8 cellular contexts compared by ENCODE assay signal in the genomic region with DNA sequence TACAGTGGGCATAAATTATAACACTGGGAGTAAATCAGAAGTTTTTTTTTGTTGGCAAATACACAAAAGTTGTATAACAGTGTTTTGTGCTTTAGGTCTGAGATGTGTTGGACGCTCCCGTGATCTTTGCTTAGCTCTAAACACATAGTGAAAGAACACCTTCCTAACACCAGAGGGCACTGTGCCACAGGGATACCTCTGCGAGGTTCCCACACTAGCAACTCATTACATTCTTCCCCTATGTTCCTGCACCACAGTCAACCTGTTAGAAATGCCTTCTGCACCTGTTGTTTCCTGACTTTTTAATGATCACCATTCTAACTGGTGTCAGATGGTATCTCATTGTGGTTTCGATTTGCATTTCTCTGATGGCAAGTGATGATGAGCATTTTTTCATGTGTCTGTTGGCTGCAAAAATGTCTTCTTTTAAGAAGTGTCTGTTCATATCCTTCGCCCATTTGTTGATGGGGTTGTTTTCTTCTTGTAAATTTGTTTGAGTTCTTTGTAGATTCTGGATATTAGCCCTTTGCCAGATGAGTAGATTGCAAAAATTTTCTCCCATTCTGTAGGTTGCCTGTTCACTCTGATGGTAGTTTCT. TPM values are rescaled to one million over a fixed set of nuclear protein-coding genes. Genes with fewer than 3 reads are reported as not detected.
A peak's percentile ranks its signal among the peaks of the same experiment; 100 is the strongest.
DNase-seq lines count a peak whose midpoint lies in the region; ATAC-seq and TF ChIP-seq lines count a peak whose summit lies in the region.
"Not testable (repeated sequence)": the region's sequence is repeated elsewhere in the genome, so short reads cannot be mapped to it uniquely, and the experiment has no call there.

No MANE protein-coding gene starts in this region.

- POLR2A ChIA-PET in activated CD4-positive, alpha-beta memory T cell treated with anti-CD3 and anti-CD28 coated beads for 36 hours (lab: Charles Lee): not testable (repeated sequence)

- DNase-seq in DMS153 (lab: John Stamatoyannopoulos, UW) (peak; percentile 62), HS-27A (ENCODE audit: low read depth) (peak; percentile 51), NCI-H82 treated with DMSO at 0.1 percent for 48 hours (lab: John Stamatoyannopoulos, UW; ENCODE audit: unreplicated experiment) (peak; percentile 33), dorsolateral prefrontal cortex (peak in 8 of 10 donors; percentile 49 to 78 (median 63)), lung (ENCODE audit: low spot score) (peak; percentile 68)
- DNase-seq in activated CD4-positive, alpha-beta memory T cell treated with anti-CD3 and anti-CD28 coated beads for 36 hours: peak; percentile 76
- DNase-seq in stimulated activated CD8-positive, alpha-beta memory T cell treated with anti-CD3 and anti-CD28 coated beads, Interleukin-2, amount 100 ng/mL, for 1 hour (ENCODE audit: low read depth in 2 of 2): peak; percentile 23 to 41

- not testable (repeated sequence) for H3K4me1 ChIP-seq in lung (ENCODE audit: control insufficient read depth in 2 of 2, insufficient read depth in 2 of 2, low read length in 2 of 2)

- not testable (repeated sequence) for H3K27ac Mint-ChIP-seq in activated CD4-positive, alpha-beta memory T cell treated with anti-CD3 and anti-CD28 coated beads for 36 hours

- TF ChIP-seq CTCF in dorsolateral prefrontal cortex (IDR thresholded peaks at IDR 0.05 in 54 of 56, conservative IDR thresholded peaks at IDR 0.05 in 2 of 56; ENCODE audit: low read depth in 1 of 56, partially characterized antibody in 56 of 56): peak; percentile 49 to 92 (median 79)
- peak; percentile 77 for TF ChIP-seq CTCF in lung (IDR thresholded peaks at IDR 0.05; ENCODE audit: control extremely low read depth, extremely low read depth)

- ATAC-seq in GM21515 (IDR thresholded peaks at IDR 0.05; ENCODE audit: unreplicated experiment): peak; percentile 45
- not testable (repeated sequence) for ATAC-seq in lung (ENCODE audit: insufficient read depth, low FRiP score)

- H3K27me3 ChIP-seq in dorsolateral prefrontal cortex; lung (ENCODE audit: control insufficient read depth, insufficient read depth): not testable (repeated sequence)

- not testable (repeated sequence) for H3K36me3 Mint-ChIP-seq in activated CD4-positive, alpha-beta memory T cell treated with anti-CD3 and anti-CD28 coated beads for 36 hours

- H3K4me3 Mint-ChIP-seq in activated CD4-positive, alpha-beta memory T cell treated with anti-CD3 and anti-CD28 coated beads for 36 hours: not testable (repeated sequence)

- peak overlapping the region in 3 of 59 donors; percentile 8 to 15 (median 15) for H3K4me3 ChIP-seq in dorsolateral prefrontal cortex
- H3K4me3 ChIP-seq in lung: not testable (repeated sequence)

- H3K27ac ChIP-seq in dorsolateral prefrontal cortex; lung (ENCODE audit: low read depth in 1 of 2, low read length in 1 of 2): not testable (repeated sequence)

- not testable (repeated sequence) for H3K4me1 Mint-ChIP-seq in activated CD4-positive, alpha-beta memory T cell treated with anti-CD3 and anti-CD28 coated beads for 36 hours (ENCODE audit: low read depth)

- WGBS in lung, 2 donors: 22 to 23% methylated on average over 5 of the region's 5 CpGs

- not testable (repeated sequence) for H3K9me3 Mint-ChIP-seq in activated CD4-positive, alpha-beta memory T cell treated with anti-CD3 and anti-CD28 coated beads for 36 hours

- not testable (repeated sequence) for H3K36me3 ChIP-seq in lung (ENCODE audit: control insufficient read depth in 2 of 2, insufficient read depth in 2 of 2, low read length in 2 of 2)

- CTCF ChIA-PET in activated CD4-positive, alpha-beta memory T cell treated with anti-CD3 and anti-CD28 coated beads for 36 hours (lab: Charles Lee): interaction anchor here (0.6 to 4.5 kb wide), 15 partner anchors 9 to 1462 kb away, joined by 3 to 44 read pairs (median 5); partner anchors contain the start of gene RXFP3

- not testable (repeated sequence) for H3K27me3 Mint-ChIP-seq in activated CD4-positive, alpha-beta memory T cell treated with anti-CD3 and anti-CD28 coated beads for 36 hours

- H3K9me3 ChIP-seq in lung (ENCODE audit: control insufficient read depth in 2 of 2, insufficient read depth in 1 of 2, low read length in 1 of 2): not testable (repeated sequence)

- intact Hi-C loops in activated CD4-positive, alpha-beta memory T cell treated with anti-CD3 and anti-CD28 coated beads for 36 hours (cut with micrococcal nuclease): loop anchor here (1.0 to 5.0 kb wide), 3 partner anchors 498 to 1031 kb away; no protein-coding TSS in a partner anchor
- intact Hi-C loops in dorsolateral prefrontal cortex (cut with DNase I): loop anchor here in 1 of 2 donors (2.0 kb wide), 1 partner anchor 499 kb away; no protein-coding TSS in a partner anchor

RNA-seq across cellular contexts. Expression of gene TARS1, which starts 4.8 kb away (rescaled TPM):
- 100 to 1,000 TPM; 240 to 248 TPM for total RNA-seq in activated CD4-positive, alpha-beta memory T cell treated with anti-CD3 and anti-CD28 coated beads for 36 hours
- total RNA-seq in dorsolateral prefrontal cortex (10 to 100 TPM; 34.6 to 97.2 (median 51.4) TPM), lung (10 to 100 TPM; 83.0 to 97.5 TPM)
- polyA plus RNA-seq in lung: 10 to 100 TPM; 71.5 to 80.3 TPM
